9 cellular contexts compared by ENCODE assay signal in the genomic region with DNA sequence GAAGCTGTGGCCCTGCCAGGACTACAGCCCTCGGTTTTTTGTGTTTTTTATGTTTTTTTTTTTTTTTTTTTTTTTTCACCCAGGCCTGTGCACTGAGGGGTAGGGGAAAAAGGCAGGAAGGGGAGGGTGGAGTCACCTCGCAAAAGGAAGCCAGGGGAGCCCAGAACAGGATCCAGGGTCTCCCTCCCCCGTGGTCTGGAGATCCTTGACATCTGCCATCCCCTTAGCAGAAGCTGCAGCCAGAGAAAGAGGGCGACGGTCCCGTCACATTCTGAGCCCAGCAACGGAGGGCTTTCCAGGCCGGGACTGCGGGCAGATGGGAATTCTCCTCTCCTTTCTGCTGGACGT. TPM values are rescaled to one million over a fixed set of nuclear protein-coding genes. Genes with fewer than 3 reads are reported as not detected.
A peak's percentile ranks its signal among the peaks of the same experiment; 100 is the strongest.
DNase-seq lines count a peak whose midpoint lies in the region; ATAC-seq and TF ChIP-seq lines count a peak whose summit lies in the region.
"Had no signal": no experiment of that assay in that cellular context is flagged by ENCODE, and none has a peak within 500 bp of the region (broad histone marks: within the 10 kb centered on the region; RNA-seq: fewer than 3 reads in every experiment).

No MANE protein-coding gene starts in this region.

- H3K36me3 Mint-ChIP-seq in activated T-cell treated with anti-CD3 and anti-CD28 coated beads, Interleukin-2, amount 50 U/mL, for 4 hours (ENCODE audit: insufficient read depth) = no peaks in the 10 kb centered on the region
- no peaks in the 10 kb centered on the region for H3K36me3 Mint-ChIP-seq in type B pancreatic cell

- H3K4me3 ChIP-seq in breast epithelium (peak overlapping the region; percentile 55 to 84 (median 66)), lower lobe of right lung (peak overlapping the region; percentile 62)

- peaks cover 13% of the 10 kb centered on the region for H3K4me1 Mint-ChIP-seq in activated T-cell treated with anti-CD3 and anti-CD28 coated beads, Interleukin-2, amount 50 U/mL, for 4 hours (ENCODE audit: low read depth)
- H3K4me1 Mint-ChIP-seq in type B pancreatic cell (ENCODE audit: unreplicated experiment) = peaks cover 6% of the 10 kb centered on the region

- no peaks in the 10 kb centered on the region for H3K27me3 ChIP-seq in breast epithelium
- H3K27me3 ChIP-seq in lower lobe of right lung (ENCODE audit: low read depth) = no peaks in the 10 kb centered on the region

- H3K36me3 ChIP-seq in breast epithelium = no peaks in the 10 kb centered on the region
- H3K36me3 ChIP-seq in lower lobe of right lung = no peaks in the 10 kb centered on the region

- no peaks in the 10 kb centered on the region for H3K4me1 ChIP-seq in breast epithelium
- peaks cover 18% of the 10 kb centered on the region for H3K4me1 ChIP-seq in lower lobe of right lung

- no peaks in the 10 kb centered on the region for H3K27me3 Mint-ChIP-seq in activated T-cell treated with anti-CD3 and anti-CD28 coated beads, Interleukin-2, amount 50 U/mL, for 4 hours (ENCODE audit: low read depth)
- H3K27me3 Mint-ChIP-seq in type B pancreatic cell = peaks cover 24% of the 10 kb centered on the region

- H3K27ac Mint-ChIP-seq in type B pancreatic cell = peak overlapping the region; percentile 59

- H3K9me3 ChIP-seq in breast epithelium = no peaks in the 10 kb centered on the region
- H3K9me3 ChIP-seq in lower lobe of right lung = no peaks in the 10 kb centered on the region

- no peak for TF ChIP-seq CTCF in breast epithelium (IDR thresholded peaks at IDR 0.05)
- TF ChIP-seq CTCF in lower lobe of right lung (IDR thresholded peaks at IDR 0.05) = no peak
- no peak for TF ChIP-seq CTCF in type B pancreatic cell (conservative IDR thresholded peaks at IDR 0.05)

- no peak for DNase-seq in activated T-cell treated with anti-CD3 and anti-CD28 coated beads, Interleukin-2, amount 50 U/mL, for 4 hours
- no peak for DNase-seq in activated T-cell treated with anti-CD3 and anti-CD28 coated beads, Interleukin-2, amount 50 U/mL, for 1 hour
- DNase-seq in breast epithelium (ENCODE audit: low spot score in 2 of 2) (no peak), lower lobe of right lung (no peak), type B pancreatic cell (ENCODE audit: extremely low spot score, unreplicated experiment) (no peak), NCI-H2227 (lab: John Stamatoyannopoulos, UW; ENCODE audit: unreplicated experiment) (no peak), COLO829 (ENCODE audit: low spot score) (no peak)

- intact Hi-C loops in breast epithelium (cut with DNase I; ENCODE audit: low total_unique reads) = loop anchor here (10.0 kb wide), 1 partner anchor 1055 kb away; no protein-coding TSS in a partner anchor
- intact Hi-C loops in lower lobe of right lung (cut with DNase I) = no loop called here

- H3K9me3 Mint-ChIP-seq in activated T-cell treated with anti-CD3 and anti-CD28 coated beads, Interleukin-2, amount 50 U/mL, for 4 hours = no peaks in the 10 kb centered on the region
- no peaks in the 10 kb centered on the region for H3K9me3 Mint-ChIP-seq in type B pancreatic cell

- ATAC-seq in activated T-cell treated with anti-CD3 and anti-CD28 coated beads, Interleukin-2, amount 50 U/mL, for 4 hours = no peak
- ATAC-seq in lower lobe of right lung = no peak
- ATAC-seq in GM21528 (IDR thresholded peaks at IDR 0.05; ENCODE audit: low FRiP score, unreplicated experiment) = no peak

- no peak for TF ChIP-seq POLR2A in breast epithelium (IDR thresholded peaks at IDR 0.05)

- H3K27ac ChIP-seq in breast epithelium = peak overlapping the region; percentile 82 to 84
- H3K27ac ChIP-seq in lower lobe of right lung = peak overlapping the region; percentile 79

- peak overlapping the region; percentile 83 for H3K4me3 Mint-ChIP-seq in activated T-cell treated with anti-CD3 and anti-CD28 coated beads, Interleukin-2, amount 50 U/mL, for 4 hours
- peak overlapping the region; percentile 83 for H3K4me3 Mint-ChIP-seq in type B pancreatic cell

RNA-seq across cellular contexts. Expression of a gene that starts 29.1 kb away (rescaled TPM):
- total RNA-seq in activated T-cell treated with anti-CD3 and anti-CD28 coated beads, Interleukin-2, amount 50 U/mL, for 4 hours = under 1 TPM in 1 of 3 donors, not detected in 2; 0.23 TPM
- total RNA-seq in breast epithelium = under 1 TPM in 2 of 3 donors, not detected in 1; 0.33 to 0.88 TPM
- total RNA-seq in lower lobe of right lung = 1.9 TPM
- 0.81 TPM in 1 of 2 replicates, not detected in the other for total RNA-seq in type B pancreatic cell (ENCODE audit: low replicate concordance)

RNA-seq across cellular contexts. Expression of a gene that starts 49.1 kb away (rescaled TPM):
- 10 to 100 TPM; 15.0 to 24.2 (median 22.7) TPM for total RNA-seq in activated T-cell treated with anti-CD3 and anti-CD28 coated beads, Interleukin-2, amount 50 U/mL, for 4 hours
- 1 to 10 TPM; 1.9 to 5.2 (median 5.1) TPM for total RNA-seq in breast epithelium
- 46.8 TPM for total RNA-seq in lower lobe of right lung
- total RNA-seq in type B pancreatic cell (ENCODE audit: low replicate concordance) = 0.31 TPM in 1 of 2 replicates, not detected in the other

RNA-seq across cellular contexts. Expression of a gene that starts 49.3 kb away (rescaled TPM):
- total RNA-seq in activated T-cell treated with anti-CD3 and anti-CD28 coated beads, Interleukin-2, amount 50 U/mL, for 4 hours = 10 to 100 TPM in 2 of 3 donors, 1 to 10 TPM in 1; 8.7 to 14.8 (median 12.8) TPM
- under 1 TPM in 2 of 3 donors, not detected in 1; 0.48 to 0.66 TPM for total RNA-seq in breast epithelium
- 21.1 TPM for total RNA-seq in lower lobe of right lung
- 0.34 TPM in 1 of 2 replicates, not detected in the other for total RNA-seq in type B pancreatic cell (ENCODE audit: low replicate concordance)
- total RNA-seq: Daoy had no signal
